Comparison of ENCODE assay signal across 1 cellular context in genomic region chr12:94617101-94617500, GRCh38.
TF ChIP-seq lines count a peak whose summit lies in the region.

No MANE protein-coding gene starts in this region.

TF ChIP-seq in A549, 52 proteins besides CTCF, POLR2A, EP300 and RAD21 (continued from another document):
- TF ChIP-seq, protein P1, sequence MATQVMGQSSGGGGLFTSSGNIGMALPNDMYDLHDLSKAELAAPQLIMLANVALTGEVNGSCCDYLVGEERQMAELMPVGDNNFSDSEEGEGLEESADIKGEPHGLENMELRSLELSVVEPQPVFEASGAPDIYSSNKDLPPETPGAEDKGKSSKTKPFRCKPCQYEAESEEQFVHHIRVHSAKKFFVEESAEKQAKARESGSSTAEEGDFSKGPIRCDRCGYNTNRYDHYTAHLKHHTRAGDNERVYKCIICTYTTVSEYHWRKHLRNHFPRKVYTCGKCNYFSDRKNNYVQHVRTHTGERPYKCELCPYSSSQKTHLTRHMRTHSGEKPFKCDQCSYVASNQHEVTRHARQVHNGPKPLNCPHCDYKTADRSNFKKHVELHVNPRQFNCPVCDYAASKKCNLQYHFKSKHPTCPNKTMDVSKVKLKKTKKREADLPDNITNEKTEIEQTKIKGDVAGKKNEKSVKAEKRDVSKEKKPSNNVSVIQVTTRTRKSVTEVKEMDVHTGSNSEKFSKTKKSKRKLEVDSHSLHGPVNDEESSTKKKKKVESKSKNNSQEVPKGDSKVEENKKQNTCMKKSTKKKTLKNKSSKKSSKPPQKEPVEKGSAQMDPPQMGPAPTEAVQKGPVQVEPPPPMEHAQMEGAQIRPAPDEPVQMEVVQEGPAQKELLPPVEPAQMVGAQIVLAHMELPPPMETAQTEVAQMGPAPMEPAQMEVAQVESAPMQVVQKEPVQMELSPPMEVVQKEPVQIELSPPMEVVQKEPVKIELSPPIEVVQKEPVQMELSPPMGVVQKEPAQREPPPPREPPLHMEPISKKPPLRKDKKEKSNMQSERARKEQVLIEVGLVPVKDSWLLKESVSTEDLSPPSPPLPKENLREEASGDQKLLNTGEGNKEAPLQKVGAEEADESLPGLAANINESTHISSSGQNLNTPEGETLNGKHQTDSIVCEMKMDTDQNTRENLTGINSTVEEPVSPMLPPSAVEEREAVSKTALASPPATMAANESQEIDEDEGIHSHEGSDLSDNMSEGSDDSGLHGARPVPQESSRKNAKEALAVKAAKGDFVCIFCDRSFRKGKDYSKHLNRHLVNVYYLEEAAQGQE (IDR thresholded peaks at IDR 0.05): no peak
- TF ChIP-seq MYC (IDR thresholded peaks at IDR 0.05; ENCODE audit: borderline replicate concordance, low read length) (no peak), CEBPB (IDR thresholded peaks at IDR 0.05) (no peak), CHD2 (IDR thresholded peaks at IDR 0.05; ENCODE audit: low read length, partially characterized antibody) (no peak), HEYL (CRISPR knock-in tag; IDR thresholded peaks at IDR 0.05) (no peak), ZFP36 (IDR thresholded peaks at IDR 0.05; ENCODE audit: borderline replicate concordance, partially characterized antibody) (no peak)
